ENCODE assay signal across 21 cellular contexts in the genomic region with DNA sequence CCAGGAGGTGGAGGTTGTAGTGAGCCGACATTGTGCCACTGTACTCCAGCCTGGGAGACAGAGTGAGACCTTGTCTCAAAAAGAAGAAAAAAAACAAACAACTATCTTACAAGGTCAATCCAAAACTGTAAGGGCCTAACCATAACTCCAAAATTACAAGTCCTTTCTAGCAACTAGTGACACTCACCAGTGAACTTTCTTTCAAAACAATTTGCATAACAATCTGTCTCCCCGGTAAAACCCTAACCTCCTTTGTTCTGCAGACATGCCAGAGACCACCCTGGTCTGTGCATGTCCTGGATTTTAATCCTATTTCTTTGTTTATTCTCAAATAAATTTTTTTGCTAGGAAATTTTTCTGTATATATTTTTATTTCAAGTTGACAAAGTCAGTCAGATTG.
"Had no signal": no experiment of that assay in that cellular context is flagged by ENCODE, and none has a peak within 500 bp of the region (broad histone marks: within the 10 kb centered on the region; RNA-seq: fewer than 3 reads in every experiment).

No MANE protein-coding gene starts in this region.

- H3K27ac ChIP-seq: cardiac muscle cell, SJSA1 had no signal

- H3K4me3 ChIP-seq: cardiac muscle cell, SJSA1 had no signal

- ATAC-seq: activated naive CD4-positive, alpha-beta T cell treated with anti-CD3 and anti-CD28 coated beads, Interleukin-2, amount 50 U/mL, for 72 hours; activated T-cell treated with anti-CD3 and anti-CD28 coated beads, Interleukin-2, amount 50 U/mL, for 4 hours; PC-3; SK-N-SH treated with all-trans-retinoic acid at 6 μM for 48 hours had no signal

- H3K36me3 ChIP-seq: cardiac muscle cell, SJSA1 had no signal

- H3K9me3 ChIP-seq: SJSA1 had no signal

- H3K27me3 ChIP-seq: cardiac muscle cell, SJSA1 had no signal

- H3K4me1 ChIP-seq: SJSA1 had no signal

- DNase-seq: activated CD4-positive, alpha-beta T cell treated with anti-CD3 and anti-CD28 coated beads for 1 hour; activated CD4-positive, alpha-beta T cell treated with anti-CD3 and anti-CD28 coated beads, Interleukin-2, amount 10 ng/mL, durations not matched to agents 24 days and 14 days; activated CD4-positive, alpha-beta T cell treated with anti-CD3 and anti-CD28 coated beads, Interleukin-2, amount 50 U/mL, for 48 hours; activated CD8-positive, alpha-beta memory T cell treated with anti-CD3 and anti-CD28 coated beads for 24 hours; activated effector memory CD4-positive, alpha-beta T cell treated with anti-CD3 and anti-CD28 coated beads, Interleukin-2, amount 50 U/mL, for 16 hours; activated naive CD4-positive, alpha-beta T cell treated with Interleukin-2 at 50 U/mL for 16 hours; activated T-cell treated with anti-CD3 and anti-CD28 coated beads, Interleukin-2, amount 50 U/mL, for 4 hours; amygdala; NCI-H1105 treated with DMSO at 0.1 percent for 48 hours; NCI-H1436 treated with DMSO at 0.1 percent for 48 hours; NCI-H187; NCI-H2081; NCI-H446; NCI-H524; PC-3; SHP77; SW 1271 had no signal
